Comparison of ENCODE assay signal across 8 cellular contexts in genomic region chr4:128810331-128810870, GRCh38. TPM values are rescaled to one million over a fixed set of nuclear protein-coding genes. Genes with fewer than 3 reads are reported as not detected.
DNase-seq lines count a peak whose midpoint lies in the region; ATAC-seq, FAIRE-seq and TF ChIP-seq lines count a peak whose summit lies in the region.

No MANE protein-coding gene starts in this region.

- peaks cover 12% of the 10 kb centered on the region for H3K4me1 ChIP-seq in CD8-positive, alpha-beta T cell (ENCODE audit: insufficient read depth, low read length)
- H3K4me1 ChIP-seq in breast epithelium (peaks cover 0 to 6% of the 10 kb centered on the region in 2 donors), kidney (ENCODE audit: control insufficient read depth in 1 of 2, insufficient read depth in 1 of 2, low read depth in 1 of 2, low read length in 2 of 2) (peaks cover 2 to 3% of the 10 kb centered on the region in 2 donors)

- no peaks in the 10 kb centered on the region for H3K36me3 ChIP-seq in CD8-positive, alpha-beta T cell (ENCODE audit: insufficient read depth, low read length)
- H3K36me3 ChIP-seq in breast epithelium (no peaks in the 10 kb centered on the region), kidney (ENCODE audit: control insufficient read depth in 1 of 2, insufficient read depth in 2 of 2, low read length in 2 of 2) (no peaks in the 10 kb centered on the region)

- H3K9me3 Mint-ChIP-seq in CD8-positive, alpha-beta T cell = no peaks in the 10 kb centered on the region
- no peaks in the 10 kb centered on the region for H3K9me3 Mint-ChIP-seq in HFFc6

- POLR2A ChIA-PET in CD8-positive, alpha-beta T cell (lab: Charles Lee) = interaction anchor here (0.6 to 2.0 kb wide), 9 partner anchors 39 to 930 kb away, joined by 3 to 9 read pairs (median 4); partner anchors contain the start of genes ABHD18, MFSD8, PGRMC2 and PLK4

- DNase-seq in CD8-positive, alpha-beta T cell = peak in 5 of 7 experiments; percentile 5 to 57 (median 28)
- DNase-seq in HFFc6 = no peak
- peak; percentile 38 for DNase-seq in SK-N-DZ (ENCODE audit: low spot score)
- DNase-seq in breast epithelium (ENCODE audit: low spot score in 2 of 2) = peak in 1 of 2 donors; percentile 44
- DNase-seq in kidney = no peak
- DNase-seq in stimulated activated CD4-positive, alpha-beta T cell treated with anti-CD3 and anti-CD28 coated beads, Interleukin-15, amount 100 ng/mL, for 24 hours = peak; percentile 39
- no peak for DNase-seq in occipital lobe (lab: John Stamatoyannopoulos, UW)

- intact Hi-C loops in CD8-positive, alpha-beta T cell (cut with DNase I, micrococcal nuclease) = loop anchor here in 1 of 2 experiments (5.0 kb wide), 1 partner anchor 748 kb away; the partner anchor contains the start of gene LARP1B
- intact Hi-C loops in breast epithelium (cut with DNase I; ENCODE audit: low total_unique reads) (no loop called here), kidney (cut with DNase I) (no loop called here)

- H3K4me1 Mint-ChIP-seq in CD8-positive, alpha-beta T cell (ENCODE audit: low read depth) = peaks cover 24% of the 10 kb centered on the region
- peaks cover 25% of the 10 kb centered on the region for H3K4me1 Mint-ChIP-seq in HFFc6 (ENCODE audit: low read depth)

- peak overlapping the region; percentile 95 for H3K27ac ChIP-seq in CD8-positive, alpha-beta T cell (ENCODE audit: low read depth, low read length)
- H3K27ac ChIP-seq in breast epithelium = peak overlapping the region; percentile 89 to 96
- H3K27ac ChIP-seq in kidney (ENCODE audit: low read depth in 2 of 2, low read length in 2 of 2) = peak overlapping the region; percentile 86 to 96

- ATAC-seq in CD8-positive, alpha-beta T cell = no peak
- no peak for ATAC-seq in HG02973 (IDR thresholded peaks at IDR 0.05; ENCODE audit: unreplicated experiment)

- CTCF ChIA-PET in CD8-positive, alpha-beta T cell (lab: Charles Lee) = interaction anchor here (1.5 to 1.7 kb wide), 2 partner anchors 28 to 46 kb away, joined by 3 to 4 read pairs; no protein-coding TSS in a partner anchor

- peak overlapping the region; percentile 97 for H3K4me3 Mint-ChIP-seq in CD8-positive, alpha-beta T cell
- peak overlapping the region; percentile 97 for H3K4me3 Mint-ChIP-seq in HFFc6

- no peak for TF ChIP-seq POLR2A in breast epithelium (IDR thresholded peaks at IDR 0.05)

- no peak for TF ChIP-seq CTCF in CD8-positive, alpha-beta T cell (IDR thresholded peaks at IDR 0.05)
- TF ChIP-seq CTCF in HFFc6 (IDR thresholded peaks at IDR 0.05) (no peak), breast epithelium (IDR thresholded peaks at IDR 0.05) (no peak), kidney (IDR thresholded peaks at IDR 0.05; ENCODE audit: borderline replicate concordance, extremely low read depth, insufficient read depth) (no peak)

- H3K9ac ChIP-seq in kidney (ENCODE audit: low read length in 2 of 2) = peak overlapping the region; percentile 93 to 96

- H3K4me3 ChIP-seq in CD8-positive, alpha-beta T cell (ENCODE audit: low read depth, low read length) = peak overlapping the region; percentile 93
- H3K4me3 ChIP-seq in breast epithelium (peak overlapping the region; percentile 87 to 92 (median 92)), kidney (ENCODE audit: low read length in 2 of 2) (peak overlapping the region; percentile 94 to 98)

- H3K9me3 ChIP-seq in CD8-positive, alpha-beta T cell (ENCODE audit: low read length) = no peaks in the 10 kb centered on the region
- H3K9me3 ChIP-seq in breast epithelium = no peaks in the 10 kb centered on the region
- H3K9me3 ChIP-seq in kidney (ENCODE audit: control insufficient read depth in 1 of 2, low read length in 2 of 2) = no peaks in the 10 kb centered on the region

- H3K27me3 Mint-ChIP-seq in CD8-positive, alpha-beta T cell (ENCODE audit: low read depth) = no peaks in the 10 kb centered on the region
- peaks cover 2% of the 10 kb centered on the region for H3K27me3 Mint-ChIP-seq in HFFc6 (ENCODE audit: insufficient read depth)

- H3K27ac Mint-ChIP-seq in CD8-positive, alpha-beta T cell = peak overlapping the region; percentile 99
- peak overlapping the region; percentile 94 for H3K27ac Mint-ChIP-seq in HFFc6

- no peaks in the 10 kb centered on the region for H3K27me3 ChIP-seq in CD8-positive, alpha-beta T cell (ENCODE audit: insufficient read depth, low read length)
- no peaks in the 10 kb centered on the region for H3K27me3 ChIP-seq in breast epithelium

- peaks cover 9% of the 10 kb centered on the region for H3K36me3 Mint-ChIP-seq in CD8-positive, alpha-beta T cell
- H3K36me3 Mint-ChIP-seq in HFFc6 (ENCODE audit: low read depth) = no peaks in the 10 kb centered on the region

- no peak for FAIRE-seq in kidney (lab: Jason Lieb, UNC)

RNA-seq across cellular contexts. Expression of gene JADE1, which starts 0.9 kb away (rescaled TPM):
- 10 to 100 TPM; 77.5 to 82.2 TPM for total RNA-seq in CD8-positive, alpha-beta T cell
- 10 to 100 TPM; 23.2 to 32.4 (median 26.6) TPM for total RNA-seq in HFFc6 (2021; fragmentation: NEBNext Ultra II Directional; extraction: Animal tissue kit (Norgen Biotek cat#: 25700))
- polyA plus RNA-seq in SK-N-DZ (2014; cell fraction: cytosol; rRNA removed) = 19.5 and 23.8 TPM in 2 replicates
- polyA plus RNA-seq in SK-N-DZ (2014; cell fraction: nucleus; rRNA removed) = 15.8 and 19.6 TPM in 2 replicates
- total RNA-seq in breast epithelium = 10 to 100 TPM; 51.2 to 86.7 (median 62.6) TPM
- 119 TPM for total RNA-seq in kidney
- 23.0 TPM for polyA plus RNA-seq in kidney (ENCODE audit: insufficient read depth, low read depth, low replicate concordance)
- total RNA-seq in occipital lobe = 44.3 TPM

Comparison
In these comparisons a context has a peak if more than half of its experiments do, and no peak if none do; other contexts are left out.
1. DNase-seq: peak in CD8-positive, alpha-beta T cell (5 of 7), SK-N-DZ (single experiment) and stimulated activated CD4-positive, alpha-beta T cell treated with anti-CD3 and anti-CD28 coated beads, Interleukin-15, amount 100 ng/mL, for 24 hours (single experiment); none in HFFc6 (single experiment), kidney (single experiment) and occipital lobe (single experiment).
2. Peak in every context shown above with its lines, with median percentiles within 50 percentile points of each other: H3K27ac ChIP-seq and H3K4me3 ChIP-seq.